Comparison of ENCODE assay signal across 10 cellular contexts in the genomic region with DNA sequence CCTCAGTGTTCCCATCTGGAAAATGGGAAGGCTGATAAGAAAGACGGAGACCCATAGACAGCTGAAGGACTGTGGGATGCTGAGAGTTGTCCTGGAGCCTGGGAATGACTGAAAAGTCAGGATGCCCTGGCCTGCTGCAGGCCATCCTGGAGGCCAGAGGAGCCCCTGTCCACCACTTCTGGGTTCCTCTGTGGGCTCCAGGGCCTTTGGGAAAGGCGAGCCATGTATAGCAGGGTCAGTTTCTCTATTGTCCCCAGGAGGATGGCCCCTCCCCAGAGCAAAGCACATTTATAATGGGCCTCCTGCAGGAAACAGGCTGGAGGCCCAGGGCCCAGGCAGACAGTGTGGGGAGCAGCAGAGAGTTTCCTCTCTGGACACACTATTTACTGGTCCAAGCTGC.
"Had no signal": no experiment of that assay in that cellular context is flagged by ENCODE, and none has a peak within 500 bp of the region (broad histone marks: within the 10 kb centered on the region; RNA-seq: fewer than 3 reads in every experiment).

No MANE protein-coding gene starts in this region.

- H2AFZ ChIP-seq: GM23248 had no signal

- H3K27ac ChIP-seq: GM23248, HL-60, KMS-11 had no signal

- DNase-seq: GM23248, GOT3, H7, HFFc6, IMR-90, KBM-7 had no signal

- H3K9me3 ChIP-seq: HAP-1 had no signal

- H3K4me1 ChIP-seq: HAP-1 had no signal

- H3K4me2 ChIP-seq: KMS-11 had no signal

- H3K36me3 ChIP-seq: HAP-1 had no signal

- ATAC-seq: HCT116 had no signal

- H3K4me3 ChIP-seq: GM23248, HAP-1 had no signal

- H3K9ac ChIP-seq: GM23248, KMS-11 had no signal
